In the genomic region with DNA sequence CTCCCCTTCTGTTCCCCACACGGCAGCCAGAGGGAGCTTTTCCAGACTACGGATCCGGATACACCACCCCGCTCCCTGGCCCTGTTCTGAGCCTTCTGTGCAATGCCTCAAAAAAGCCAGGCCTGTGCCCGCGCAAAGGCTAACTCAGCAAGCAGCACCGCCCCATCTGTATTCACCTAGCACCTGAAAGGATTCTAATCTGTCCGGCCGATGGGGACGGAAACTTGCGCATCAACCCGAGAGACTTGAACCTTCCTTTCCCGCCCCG, we compare ENCODE assay signal across 8 cellular contexts. TPM values are rescaled to one million over a fixed set of nuclear protein-coding genes. Genes with fewer than 3 reads are reported as not detected.
A peak's percentile ranks its signal among the peaks of the same experiment; 100 is the strongest.
DNase-seq lines count a peak whose midpoint lies in the region; ATAC-seq and TF ChIP-seq lines count a peak whose summit lies in the region.

No MANE protein-coding gene starts in this region.

- CTCF ChIA-PET in BJ (lab: Yijun Ruan, JAX): interaction anchor here (0.6 to 5.4 kb wide), 23 partner anchors 8 to 368 kb away, joined by 3 to 66 read pairs (median 4); a partner anchor contains a TSS

- in situ Hi-C loops in astrocyte of the spinal cord (cut with HindIII; ENCODE audit: low sequenced_read_pairs): no loop called here

- peak overlapping the region; percentile 73 for H3K4me3 ChIP-seq in BJ (ENCODE audit: low read depth, low read length)
- H3K4me3 ChIP-seq in SU-DHL-6 (ENCODE audit: insufficient read depth, low read length, poor library complexity, severe bottlenecking): peak overlapping the region; percentile 73
- H3K4me3 ChIP-seq in astrocyte of the spinal cord (ENCODE audit: low read depth, low read length): peak overlapping the region; percentile 81
- peak overlapping the region; percentile 90 for H3K4me3 ChIP-seq in hepatocyte

- H3K27me3 ChIP-seq in BJ (ENCODE audit: control insufficient read depth, insufficient read depth, low read length): no peaks in the 10 kb centered on the region
- no peaks in the 10 kb centered on the region for H3K27me3 ChIP-seq in SU-DHL-6 (ENCODE audit: low read length)
- no peaks in the 10 kb centered on the region for H3K27me3 ChIP-seq in hepatocyte

- H3K9me2 ChIP-seq in SU-DHL-6 (replicated peaks; ENCODE audit: insufficient read depth, low read length): no peaks in the 10 kb centered on the region
- no peaks in the 10 kb centered on the region for H3K9me2 ChIP-seq in hepatocyte (replicated peaks; ENCODE audit: insufficient read depth)

- DNase-seq in BJ (ENCODE audit: low read depth) (peak; percentile 8), NCI-H1092 (lab: John Stamatoyannopoulos, UW) (peak; percentile 44), astrocyte of the spinal cord (ENCODE audit: low read depth, low spot score) (peak; percentile 77), hepatocyte (ENCODE audit: low spot score) (peak; percentile 90), pulmonary artery endothelial cell (ENCODE audit: low read depth, low spot score) (peak; percentile 58)

- H3K27ac ChIP-seq in SU-DHL-6 (ENCODE audit: low read depth, low read length) (peak overlapping the region; percentile 84), hepatocyte (peak overlapping the region; percentile 99)

- H4K20me1 ChIP-seq in SU-DHL-6 (ENCODE audit: low read depth, low read length) (no peaks in the 10 kb centered on the region), hepatocyte (ENCODE audit: insufficient read depth, poor library complexity, severe bottlenecking) (peaks cover 5% of the 10 kb centered on the region)

- peak overlapping the region; percentile 96 for H3K9ac ChIP-seq in SU-DHL-6 (ENCODE audit: low read length)

- ATAC-seq in GM19467 (IDR thresholded peaks at IDR 0.05; ENCODE audit: unreplicated experiment) (peak; percentile 2), GM18858 (IDR thresholded peaks at IDR 0.05; ENCODE audit: unreplicated experiment) (no peak)

- H3K9me3 ChIP-seq in SU-DHL-6 (ENCODE audit: insufficient read depth, low read length) (no peaks in the 10 kb centered on the region), hepatocyte (ENCODE audit: low read depth) (no peaks in the 10 kb centered on the region)

- peaks cover 26% of the 10 kb centered on the region for H3K4me1 ChIP-seq in hepatocyte (ENCODE audit: insufficient read depth)

- peak overlapping the region; percentile 85 for H3K4me2 ChIP-seq in SU-DHL-6 (ENCODE audit: low read depth, low read length, poor library complexity, severe bottlenecking)
- H3K4me2 ChIP-seq in hepatocyte: peak overlapping the region; percentile 99

- WGBS in hepatocyte (ENCODE audit: low lambda C conversion rate, missing lambda C conversion rate): 0% methylated on average over 14 of the region's 14 CpGs

- peaks cover 15% of the 10 kb centered on the region for H3K79me2 ChIP-seq in SU-DHL-6 (ENCODE audit: insufficient read depth, low read length)
- H3K79me2 ChIP-seq in hepatocyte: peaks cover 48% of the 10 kb centered on the region

- H3K36me3 ChIP-seq in BJ (ENCODE audit: control insufficient read depth, insufficient read depth, low read length) (peaks cover 9% of the 10 kb centered on the region), SU-DHL-6 (ENCODE audit: low read length) (no peaks in the 10 kb centered on the region), hepatocyte (replicated peaks; ENCODE audit: insufficient read depth, low read depth) (no peaks in the 10 kb centered on the region)

- peak overlapping the region; percentile 37 for H2AFZ ChIP-seq in SU-DHL-6 (ENCODE audit: low read depth, low read length, severe bottlenecking)
- H2AFZ ChIP-seq in hepatocyte: peak overlapping the region; percentile 93

- TF ChIP-seq CTCF in BJ (IDR thresholded peaks at IDR 0.05; ENCODE audit: insufficient read depth, low read depth, low read length): peak; percentile 90; the same call in 1 of the 2 replicates
- TF ChIP-seq CTCF in SU-DHL-6 (IDR thresholded peaks at IDR 0.05; ENCODE audit: insufficient read depth, low read length, poor library complexity, severe bottlenecking): no peak
- TF ChIP-seq CTCF in astrocyte of the spinal cord (IDR thresholded peaks at IDR 0.05; ENCODE audit: low read depth, low read length): peak; percentile 90
- peak; percentile 65 for TF ChIP-seq CTCF in hepatocyte (IDR thresholded peaks at IDR 0.05; ENCODE audit: poor library complexity)

- POLR2A ChIA-PET in BJ (lab: Charles Lee): no interaction called here

- H3F3A ChIP-seq in SU-DHL-6 (ENCODE audit: insufficient read depth): peaks cover 16% of the 10 kb centered on the region

RNA-seq across cellular contexts. Expression of a gene that starts 0.6 kb away (rescaled TPM):
- polyA plus RNA-seq in BJ (2011; rRNA removed) (5.2 and 9.5 TPM in 2 replicates), hepatocyte (18.5 and 21.6 TPM in 2 replicates)
- polyA minus RNA-seq in BJ (2011; rRNA and poly(A)+ RNA removed): 4.3 and 4.9 TPM in 2 replicates
- total RNA-seq in hepatocyte (3.3 and 5.4 TPM in 2 replicates), pulmonary artery endothelial cell (6.0 and 6.5 TPM in 2 replicates)

RNA-seq across cellular contexts. Expression of a gene that starts 7.2 kb away (rescaled TPM):
- polyA plus RNA-seq in BJ (2011; rRNA removed) (8.6 and 13.1 TPM in 2 replicates), hepatocyte (13.8 and 19.1 TPM in 2 replicates)
- 3.9 and 8.8 TPM in 2 replicates for polyA minus RNA-seq in BJ (2011; rRNA and poly(A)+ RNA removed)
- total RNA-seq in hepatocyte (8.4 and 9.0 TPM in 2 replicates), pulmonary artery endothelial cell (6.3 and 14.8 TPM in 2 replicates)

RNA-seq across cellular contexts. Expression of a gene that starts 24.8 kb away (rescaled TPM):
- polyA plus RNA-seq in BJ (2011; rRNA removed) (210 and 476 TPM in 2 replicates), hepatocyte (159 and 180 TPM in 2 replicates)
- 908 and 1,175 TPM in 2 replicates for polyA minus RNA-seq in BJ (2011; rRNA and poly(A)+ RNA removed)
- total RNA-seq in hepatocyte (189 and 191 TPM in 2 replicates), pulmonary artery endothelial cell (526 and 542 TPM in 2 replicates)

RNA-seq across cellular contexts. Expression of a gene that starts 35.9 kb away (rescaled TPM):
- 153 and 174 TPM in 2 replicates for polyA plus RNA-seq in BJ (2011; rRNA removed)
- 85.9 and 104 TPM in 2 replicates for polyA minus RNA-seq in BJ (2011; rRNA and poly(A)+ RNA removed)
- total RNA-seq in hepatocyte: 88.4 and 122 TPM in 2 replicates
- polyA plus RNA-seq in hepatocyte: 188 and 196 TPM in 2 replicates
- 114 and 145 TPM in 2 replicates for total RNA-seq in pulmonary artery endothelial cell

RNA-seq across cellular contexts. Expression of a gene that starts 39.4 kb away (rescaled TPM):
- polyA plus RNA-seq in BJ (2011; rRNA removed): 66.6 and 76.3 TPM in 2 replicates
- polyA minus RNA-seq in BJ (2011; rRNA and poly(A)+ RNA removed): 53.8 and 64.6 TPM in 2 replicates
- 48.5 and 54.4 TPM in 2 replicates for total RNA-seq in hepatocyte
- polyA plus RNA-seq in hepatocyte: 111 TPM in 2 replicates
- 106 and 111 TPM in 2 replicates for total RNA-seq in pulmonary artery endothelial cell

Comparison
In these comparisons a context has a peak if more than half of its experiments do, and no peak if none do; other contexts are left out.
1. DNase-seq: peak in every context shown above with its lines; median percentile 90 in hepatocyte; 77 in astrocyte of the spinal cord; 58 in pulmonary artery endothelial cell; 44 in NCI-H1092; 8 in BJ.